Comparison of ENCODE assay signal across 8 cellular contexts in genomic region chr10:61939575-61940301, GRCh38. TPM values are rescaled to one million over a fixed set of nuclear protein-coding genes. Genes with fewer than 3 reads are reported as not detected.
A peak's percentile ranks its signal among the peaks of the same experiment; 100 is the strongest.
DNase-seq lines count a peak whose midpoint lies in the region; ATAC-seq and TF ChIP-seq lines count a peak whose summit lies in the region.

No MANE protein-coding gene starts in this region.

- H3K27ac ChIP-seq in tibial artery: peak overlapping the region; percentile 51 to 69

- peaks cover 0 to 89% (median 42%) of the 10 kb centered on the region in 4 donors for H3K4me1 ChIP-seq in tibial artery

- H3K9me3 ChIP-seq in tibial artery: no peaks in the 10 kb centered on the region

- no peak for DNase-seq in activated CD4-positive, alpha-beta T cell treated with anti-CD3 and anti-CD28 coated beads, Interleukin-2, amount 10 ng/mL, durations not matched to agents 24 days and 14 days
- no peak for DNase-seq in activated CD4-positive, alpha-beta T cell treated with anti-CD3 and anti-CD28 coated beads, Interleukin-2, amount 50 U/mL, for 48 hours
- DNase-seq in activated CD4-positive, alpha-beta memory T cell treated with anti-CD3 and anti-CD28 coated beads, Interleukin-2, amount 10 ng/mL, durations not matched to agents 7 days and 5 days: no peak
- DNase-seq in foreskin fibroblast (peak; percentile 79 to 90), tibial artery (no peak), islet precursor cell (no peak), GM13977 (ENCODE audit: low spot score) (no peak)

- H3K27me3 ChIP-seq in tibial artery: no peaks in the 10 kb centered on the region

- CTCF ChIA-PET in activated CD4-positive, alpha-beta memory T cell treated with anti-CD3 and anti-CD28 coated beads, Interleukin-2, amount 10 ng/mL, durations not matched to agents 7 days and 5 days (lab: Charles Lee): interaction anchor here (0.6 to 3.2 kb wide), 10 partner anchors 8 to 305 kb away, joined by 3 to 17 read pairs (median 3); partner anchors contain the start of gene ARID5B

- peaks cover 3% of the 10 kb centered on the region for H3K9me3 Mint-ChIP-seq in activated CD4-positive, alpha-beta T cell treated with anti-CD3 and anti-CD28 coated beads, Interleukin-2, amount 10 ng/mL, durations not matched to agents 24 days and 14 days
- no peaks in the 10 kb centered on the region for H3K9me3 Mint-ChIP-seq in activated CD4-positive, alpha-beta memory T cell treated with anti-CD3 and anti-CD28 coated beads, Interleukin-2, amount 10 ng/mL, durations not matched to agents 7 days and 5 days

- peaks cover 74% of the 10 kb centered on the region for H3K4me1 Mint-ChIP-seq in activated CD4-positive, alpha-beta T cell treated with anti-CD3 and anti-CD28 coated beads, Interleukin-2, amount 10 ng/mL, durations not matched to agents 24 days and 14 days
- H3K4me1 Mint-ChIP-seq in activated CD4-positive, alpha-beta memory T cell treated with anti-CD3 and anti-CD28 coated beads, Interleukin-2, amount 10 ng/mL, durations not matched to agents 7 days and 5 days: peaks cover 83% of the 10 kb centered on the region

- H3K36me3 Mint-ChIP-seq in activated CD4-positive, alpha-beta T cell treated with anti-CD3 and anti-CD28 coated beads, Interleukin-2, amount 10 ng/mL, durations not matched to agents 24 days and 14 days (ENCODE audit: low read depth): peaks cover 41% of the 10 kb centered on the region
- H3K36me3 Mint-ChIP-seq in activated CD4-positive, alpha-beta memory T cell treated with anti-CD3 and anti-CD28 coated beads, Interleukin-2, amount 10 ng/mL, durations not matched to agents 7 days and 5 days (ENCODE audit: low read depth): peaks cover 69% of the 10 kb centered on the region

- in situ Hi-C loops in GM13977 (cut with MboI; ENCODE audit: low pct_unique_long_range_greater_than_20kb, low sequenced_read_pairs, unreplicated experiment): no loop called here

- no peaks in the 10 kb centered on the region for H3K36me3 ChIP-seq in tibial artery

- intact Hi-C loops in activated CD4-positive, alpha-beta T cell treated with anti-CD3 and anti-CD28 coated beads, Interleukin-2, amount 10 ng/mL, durations not matched to agents 24 days and 14 days (cut with micrococcal nuclease): loop anchor here (1.0 to 10.0 kb wide), 3 partner anchors 53 to 878 kb away; partner anchors contain the start of gene EGR2
- intact Hi-C loops in tibial artery (cut with DNase I; ENCODE audit: low total_unique reads): no loop called here

- ATAC-seq in HG02571 (IDR thresholded peaks at IDR 0.05; ENCODE audit: unreplicated experiment): no peak

- H3K27ac Mint-ChIP-seq in activated CD4-positive, alpha-beta T cell treated with anti-CD3 and anti-CD28 coated beads, Interleukin-2, amount 10 ng/mL, durations not matched to agents 24 days and 14 days: peak overlapping the region; percentile 92
- H3K27ac Mint-ChIP-seq in activated CD4-positive, alpha-beta memory T cell treated with anti-CD3 and anti-CD28 coated beads, Interleukin-2, amount 10 ng/mL, durations not matched to agents 7 days and 5 days: peak overlapping the region; percentile 64

- no peak overlapping the region for H3K4me3 ChIP-seq in foreskin fibroblast (ENCODE audit: low read depth in 1 of 2, low read length in 2 of 2)
- no peak overlapping the region for H3K4me3 ChIP-seq in tibial artery

- TF ChIP-seq CTCF in foreskin fibroblast (IDR thresholded peaks at IDR 0.05; ENCODE audit: low read depth, low read length): no peak
- TF ChIP-seq CTCF in tibial artery (IDR thresholded peaks at IDR 0.05): no peak
- TF ChIP-seq CTCF in GM13977 (IDR thresholded peaks at IDR 0.05; ENCODE audit: extremely low read depth, insufficient read depth, missing control alignments): no peak

- H3K27me3 Mint-ChIP-seq in activated CD4-positive, alpha-beta T cell treated with anti-CD3 and anti-CD28 coated beads, Interleukin-2, amount 10 ng/mL, durations not matched to agents 24 days and 14 days: no peaks in the 10 kb centered on the region
- no peaks in the 10 kb centered on the region for H3K27me3 Mint-ChIP-seq in activated CD4-positive, alpha-beta memory T cell treated with anti-CD3 and anti-CD28 coated beads, Interleukin-2, amount 10 ng/mL, durations not matched to agents 7 days and 5 days

- peak overlapping the region; percentile 59 for H3K4me3 Mint-ChIP-seq in activated CD4-positive, alpha-beta T cell treated with anti-CD3 and anti-CD28 coated beads, Interleukin-2, amount 10 ng/mL, durations not matched to agents 24 days and 14 days
- no peak overlapping the region for H3K4me3 Mint-ChIP-seq in activated CD4-positive, alpha-beta memory T cell treated with anti-CD3 and anti-CD28 coated beads, Interleukin-2, amount 10 ng/mL, durations not matched to agents 7 days and 5 days

- POLR2A ChIA-PET in activated CD4-positive, alpha-beta memory T cell treated with anti-CD3 and anti-CD28 coated beads, Interleukin-2, amount 10 ng/mL, durations not matched to agents 7 days and 5 days (lab: Charles Lee): interaction anchor here (0.6 to 18.0 kb wide), 11 partner anchors 23 to 111 kb away, joined by 3 to 382 read pairs (median 5); partner anchors contain the start of gene ARID5B

RNA-seq across cellular contexts. Expression of gene ARID5B, which starts 38.2 kb away (rescaled TPM):
- 56.9 and 58.2 TPM in 2 replicates for total RNA-seq in activated CD4-positive, alpha-beta T cell treated with anti-CD3 and anti-CD28 coated beads, Interleukin-2, amount 10 ng/mL, durations not matched to agents 24 days and 14 days
- total RNA-seq in activated CD4-positive, alpha-beta memory T cell treated with anti-CD3 and anti-CD28 coated beads, Interleukin-2, amount 10 ng/mL, durations not matched to agents 7 days and 5 days: 10 to 100 TPM; 71.1 to 73.9 TPM

Comparison
In these comparisons a context has a peak if more than half of its experiments do, and no peak if none do; other contexts are left out.
1. DNase-seq: peak in foreskin fibroblast (2 of 2); none in activated CD4-positive, alpha-beta T cell treated with anti-CD3 and anti-CD28 coated beads, Interleukin-2, amount 10 ng/mL, durations not matched to agents 24 days and 14 days (single experiment), activated CD4-positive, alpha-beta T cell treated with anti-CD3 and anti-CD28 coated beads, Interleukin-2, amount 50 U/mL, for 48 hours (0 of 2), activated CD4-positive, alpha-beta memory T cell treated with anti-CD3 and anti-CD28 coated beads, Interleukin-2, amount 10 ng/mL, durations not matched to agents 7 days and 5 days (single experiment), tibial artery (0 of 2), islet precursor cell (single experiment) and GM13977 (single experiment).